In genomic region chr2:159613515-159614336, GRCh38 we compare ENCODE assay signal across 8 cellular contexts. TPM values are rescaled to one million over a fixed set of nuclear protein-coding genes. Genes with fewer than 3 reads are reported as not detected.
A peak's percentile ranks its signal among the peaks of the same experiment; 100 is the strongest.
DNase-seq lines count a peak whose midpoint lies in the region; ATAC-seq and TF ChIP-seq lines count a peak whose summit lies in the region.

No MANE protein-coding gene starts in this region.

- no peak overlapping the region for H3K27ac Mint-ChIP-seq in CD8-positive, alpha-beta memory T cell
- no peak overlapping the region for H3K27ac Mint-ChIP-seq in activated T-helper 17 cell treated with anti-CD3 and anti-CD28 coated beads, Interleukin-2, amount 50 U/mL, for 72 hours

- H3K36me3 Mint-ChIP-seq in CD8-positive, alpha-beta memory T cell: peaks cover 0 to 2% (median 1%) of the 10 kb centered on the region in 3 donors
- H3K36me3 Mint-ChIP-seq in activated T-helper 17 cell treated with anti-CD3 and anti-CD28 coated beads, Interleukin-2, amount 50 U/mL, for 72 hours (ENCODE audit: low read depth): no peaks in the 10 kb centered on the region

- H3K4me1 Mint-ChIP-seq in CD8-positive, alpha-beta memory T cell: peaks cover 5 to 15% (median 14%) of the 10 kb centered on the region in 3 donors
- peaks cover 9% of the 10 kb centered on the region for H3K4me1 Mint-ChIP-seq in activated T-helper 17 cell treated with anti-CD3 and anti-CD28 coated beads, Interleukin-2, amount 50 U/mL, for 72 hours

- TF ChIP-seq CTCF in Loucy (conservative IDR thresholded peaks at IDR 0.05; ENCODE audit: low read length): no peak
- TF ChIP-seq CTCF in astrocyte of the cerebellum (IDR thresholded peaks at IDR 0.05; ENCODE audit: low read depth, low read length, missing control alignments): no peak

- H3F3A ChIP-seq in Loucy (ENCODE audit: low read depth): 0 out of 2 replicates have a peak, but pooled peaks cover 3% of the 10 kb centered on the region

- H3K9me3 ChIP-seq in CD8-positive, alpha-beta memory T cell (ENCODE audit: low read length): no peaks in the 10 kb centered on the region
- H3K9me3 ChIP-seq in Loucy (ENCODE audit: insufficient read depth, low read depth, low read length): no peaks in the 10 kb centered on the region

- POLR2A ChIA-PET in CD8-positive, alpha-beta memory T cell (lab: Charles Lee): interaction anchor here (0.8 kb wide), 1 partner anchor 11 kb away, joined by 3 read pairs; no protein-coding TSS in a partner anchor

- no peaks in the 10 kb centered on the region for H3K4me1 ChIP-seq in CD8-positive, alpha-beta memory T cell (ENCODE audit: insufficient read depth, low read length)
- H3K4me1 ChIP-seq in Loucy (ENCODE audit: insufficient read depth, low read length, poor library complexity, severe bottlenecking): peaks cover 51% of the 10 kb centered on the region

- H3K4me3 ChIP-seq in CD8-positive, alpha-beta memory T cell (ENCODE audit: low read length): no peak overlapping the region
- H3K4me3 ChIP-seq in Loucy (ENCODE audit: low read length, poor library complexity, severe bottlenecking) (peak overlapping the region; percentile 85), astrocyte of the cerebellum (ENCODE audit: low read depth, low read length) (peak overlapping the region; percentile 78)

- no peaks in the 10 kb centered on the region for H3K9me3 Mint-ChIP-seq in CD8-positive, alpha-beta memory T cell
- no peaks in the 10 kb centered on the region for H3K9me3 Mint-ChIP-seq in activated T-helper 17 cell treated with anti-CD3 and anti-CD28 coated beads, Interleukin-2, amount 50 U/mL, for 72 hours

- H4K20me1 ChIP-seq in Loucy (ENCODE audit: insufficient read depth, low read length, poor library complexity, severe bottlenecking): peaks cover 20% of the 10 kb centered on the region

- H3K4me2 ChIP-seq in Loucy (ENCODE audit: low read depth, low read length, poor library complexity, severe bottlenecking): peak overlapping the region; percentile 87

- peaks cover 7 to 34% of the 10 kb centered on the region in 2 donors for H3K27me3 Mint-ChIP-seq in CD8-positive, alpha-beta memory T cell
- H3K27me3 Mint-ChIP-seq in activated T-helper 17 cell treated with anti-CD3 and anti-CD28 coated beads, Interleukin-2, amount 50 U/mL, for 72 hours: peaks cover 5% of the 10 kb centered on the region

- H3K9ac ChIP-seq in Loucy (ENCODE audit: low read depth, low read length, poor library complexity, severe bottlenecking): peak overlapping the region; percentile 92

- peaks cover 4% of the 10 kb centered on the region for H3K27me3 ChIP-seq in CD8-positive, alpha-beta memory T cell (ENCODE audit: insufficient read depth, low read length, poor library complexity, severe bottlenecking)
- no peaks in the 10 kb centered on the region for H3K27me3 ChIP-seq in Loucy (ENCODE audit: insufficient read depth, low read length, poor library complexity, severe bottlenecking)

- in situ Hi-C loops in astrocyte of the cerebellum (cut with HindIII; ENCODE audit: low sequenced_read_pairs): no loop called here

- intact Hi-C loops in left colon (cut with DNase I, micrococcal nuclease): loop anchor here in 1 of 2 donors (5.0 kb wide), 1 partner anchor 99 kb away; the partner anchor contains the start of gene MARCHF7

- H3K9me2 ChIP-seq in Loucy (replicated peaks; ENCODE audit: low read depth, low read length): no peaks in the 10 kb centered on the region

- H3K79me2 ChIP-seq in Loucy (ENCODE audit: insufficient read depth, low read length): peaks cover 49% of the 10 kb centered on the region

- H3K27ac ChIP-seq in CD8-positive, alpha-beta memory T cell (ENCODE audit: low read depth, low read length): peak overlapping the region; percentile 83

- no peaks in the 10 kb centered on the region for H3K36me3 ChIP-seq in CD8-positive, alpha-beta memory T cell (ENCODE audit: insufficient read depth, low read length)
- no peaks in the 10 kb centered on the region for H3K36me3 ChIP-seq in Loucy (ENCODE audit: insufficient read depth, low read length)

- H2AFZ ChIP-seq in Loucy (ENCODE audit: low read length): peak overlapping the region; percentile 93; the same call in 1 of the 2 replicates

- CTCF ChIA-PET in CD8-positive, alpha-beta memory T cell (lab: Charles Lee): no interaction called here

- DNase-seq in CD8-positive, alpha-beta memory T cell: no peak
- DNase-seq in astrocyte of the cerebellum (ENCODE audit: low read depth): no peak
- DNase-seq in left colon: no peak
- no peak for DNase-seq in HuH-7.5 (ENCODE audit: low spot score)

- ATAC-seq in left colon (peak; percentile 12), GM19023 (IDR thresholded peaks at IDR 0.05; ENCODE audit: unreplicated experiment) (no peak), GM21367 (IDR thresholded peaks at IDR 0.05; ENCODE audit: unreplicated experiment) (no peak)
- no peak for ATAC-seq in activated T-helper 17 cell treated with anti-CD3 and anti-CD28 coated beads, Interleukin-2, amount 50 U/mL, for 72 hours (replicated peaks)

- peak overlapping the region in 1 of 7 donors; percentile 7 for H3K4me3 Mint-ChIP-seq in CD8-positive, alpha-beta memory T cell
- no peak overlapping the region for H3K4me3 Mint-ChIP-seq in activated T-helper 17 cell treated with anti-CD3 and anti-CD28 coated beads, Interleukin-2, amount 50 U/mL, for 72 hours

RNA-seq across cellular contexts. Expression of gene BAZ2B, which starts 2.6 kb away (rescaled TPM):
- total RNA-seq in CD8-positive, alpha-beta memory T cell: 10 to 100 TPM; 13.3 to 15.7 TPM
- 27.0 TPM for polyA plus RNA-seq in CD8-positive, alpha-beta memory T cell
- 10 to 100 TPM; 53.6 to 64.1 TPM for total RNA-seq in left colon
- total RNA-seq in activated T-helper 17 cell treated with anti-CD3 and anti-CD28 coated beads, Interleukin-2, amount 50 U/mL, for 72 hours: 10 to 100 TPM; 11.6 to 17.0 TPM
